ENCODE assay signal across 8 cellular contexts in genomic region chr17:80544655-80545498, GRCh38. TPM values are rescaled to one million over a fixed set of nuclear protein-coding genes. Genes with fewer than 3 reads are reported as not detected.
DNase-seq lines count a peak whose midpoint lies in the region; ATAC-seq and TF ChIP-seq lines count a peak whose summit lies in the region.

A gene with protein sequence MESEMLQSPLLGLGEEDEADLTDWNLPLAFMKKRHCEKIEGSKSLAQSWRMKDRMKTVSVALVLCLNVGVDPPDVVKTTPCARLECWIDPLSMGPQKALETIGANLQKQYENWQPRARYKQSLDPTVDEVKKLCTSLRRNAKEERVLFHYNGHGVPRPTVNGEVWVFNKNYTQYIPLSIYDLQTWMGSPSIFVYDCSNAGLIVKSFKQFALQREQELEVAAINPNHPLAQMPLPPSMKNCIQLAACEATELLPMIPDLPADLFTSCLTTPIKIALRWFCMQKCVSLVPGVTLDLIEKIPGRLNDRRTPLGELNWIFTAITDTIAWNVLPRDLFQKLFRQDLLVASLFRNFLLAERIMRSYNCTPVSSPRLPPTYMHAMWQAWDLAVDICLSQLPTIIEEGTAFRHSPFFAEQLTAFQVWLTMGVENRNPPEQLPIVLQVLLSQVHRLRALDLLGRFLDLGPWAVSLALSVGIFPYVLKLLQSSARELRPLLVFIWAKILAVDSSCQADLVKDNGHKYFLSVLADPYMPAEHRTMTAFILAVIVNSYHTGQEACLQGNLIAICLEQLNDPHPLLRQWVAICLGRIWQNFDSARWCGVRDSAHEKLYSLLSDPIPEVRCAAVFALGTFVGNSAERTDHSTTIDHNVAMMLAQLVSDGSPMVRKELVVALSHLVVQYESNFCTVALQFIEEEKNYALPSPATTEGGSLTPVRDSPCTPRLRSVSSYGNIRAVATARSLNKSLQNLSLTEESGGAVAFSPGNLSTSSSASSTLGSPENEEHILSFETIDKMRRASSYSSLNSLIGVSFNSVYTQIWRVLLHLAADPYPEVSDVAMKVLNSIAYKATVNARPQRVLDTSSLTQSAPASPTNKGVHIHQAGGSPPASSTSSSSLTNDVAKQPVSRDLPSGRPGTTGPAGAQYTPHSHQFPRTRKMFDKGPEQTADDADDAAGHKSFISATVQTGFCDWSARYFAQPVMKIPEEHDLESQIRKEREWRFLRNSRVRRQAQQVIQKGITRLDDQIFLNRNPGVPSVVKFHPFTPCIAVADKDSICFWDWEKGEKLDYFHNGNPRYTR (N-terminal part only) (plus strand): TSS chr17:80544838. CDS start chr17:80545630, 792 bp downstream.

- TF ChIP-seq CTCF in IMR-90 (conservative IDR thresholded peaks at IDR 0.05; ENCODE audit: low read depth, low read length) (no peak), PC-3 (conservative IDR thresholded peaks at IDR 0.05; ENCODE audit: low read depth, low read length) (no peak)

- dilution Hi-C loops in IMR-90 (cut with HindIII; ENCODE audit: low sequenced_read_pairs, unreplicated experiment): no loop called here

- peak within 1 kb of the TSS; percentile 51; the same call in 1 of the 2 replicates for H3K18ac ChIP-seq in IMR-90 (ENCODE audit: low read depth, low read length)

- no peaks in the 10 kb centered on the region for H3F3A ChIP-seq in PC-3 (ENCODE audit: low read length, unreplicated experiment)

- CTCF ChIA-PET in IMR-90 (lab: Yijun Ruan, JAX): no interaction called here
- CTCF ChIA-PET in PC-3 (lab: Charles Lee): interaction anchor here (0.6 kb wide), 1 partner anchor 443 kb away, joined by 3 read pairs; the partner anchor contains the start of gene GAA

- peak within 1 kb of the TSS; percentile 89 for H4K5ac ChIP-seq in IMR-90 (ENCODE audit: low read depth, low read length)

- H3K4ac ChIP-seq in IMR-90 (ENCODE audit: low read depth, low read length): peak within 1 kb of the TSS; percentile 96

- H3K4me1 ChIP-seq in IMR-90 (ENCODE audit: control insufficient read depth, insufficient read depth, low read length) (peaks cover 6% of the 10 kb centered on the region), PC-3 (ENCODE audit: insufficient read depth, low read length) (peaks cover 26% of the 10 kb centered on the region; the same call in 1 of the 2 replicates), mononuclear cell (ENCODE audit: insufficient read depth, low read length) (peaks cover 23% of the 10 kb centered on the region)

- peak within 1 kb of the TSS; percentile 85 for H2BK5ac ChIP-seq in IMR-90 (ENCODE audit: low read depth, low read length, poor library complexity, severe bottlenecking)

- TF ChIP-seq RAD21 in IMR-90 (IDR thresholded peaks at IDR 0.05; ENCODE audit: low read length): peak; percentile 24; the same call in 1 of the 2 replicates

- 0 out of 2 replicates have a peak within 1 kb of the TSS, but pooled peaks have one; percentile 72 for H2BK20ac ChIP-seq in IMR-90 (ENCODE audit: low read depth, low read length)

- H3K9me2 ChIP-seq in PC-3 (replicated peaks; ENCODE audit: low read length): no peaks in the 10 kb centered on the region

- peak within 1 kb of the TSS; percentile 91 for H2AFZ ChIP-seq in IMR-90 (replicated peaks; ENCODE audit: low read length, poor library complexity)
- H2AFZ ChIP-seq in PC-3 (ENCODE audit: low read length): peak within 1 kb of the TSS; percentile 91

- WGBS in IMR-90 (ENCODE audit: extremely low coverage in 2 of 2, insufficient read length in 1 of 2), 2 experiments: 0% methylated on average over 22 of the region's 49 CpGs; no CpG with 5 or more reads in 1 of the 2 experiments

- peak within 1 kb of the TSS; percentile 73 for H3K23ac ChIP-seq in IMR-90 (ENCODE audit: low read depth, low read length)

- H3K4me2 ChIP-seq in IMR-90 (ENCODE audit: low read depth, low read length) (peak within 1 kb of the TSS; percentile 97), PC-3 (ENCODE audit: low read length) (peak within 1 kb of the TSS; percentile 81)

- H4K20me1 ChIP-seq in IMR-90 (ENCODE audit: insufficient read depth, low read length) (peaks cover 4% of the 10 kb centered on the region), PC-3 (ENCODE audit: low read length) (peaks cover 18% of the 10 kb centered on the region)

- H3K79me2 ChIP-seq in PC-3 (ENCODE audit: low read length): peaks cover 53% of the 10 kb centered on the region

- POLR2A ChIA-PET in IMR-90 (lab: Charles Lee; ENCODE audit: unreplicated experiment): interaction anchor here (0.6 kb wide), 1 partner anchor 315 kb away, joined by 3 read pairs; no protein-coding TSS in a partner anchor
- POLR2A ChIA-PET in PC-3 (lab: Charles Lee; ENCODE audit: unreplicated experiment): interaction anchor here (0.6 kb wide), 1 partner anchor 49 kb away, joined by 4 read pairs; no protein-coding TSS in a partner anchor

- peak within 1 kb of the TSS; percentile 97 for H3K14ac ChIP-seq in IMR-90 (replicated peaks; ENCODE audit: low read depth, low read length)

- peak within 1 kb of the TSS; percentile 92 for H2AK9ac ChIP-seq in IMR-90 (replicated peaks; ENCODE audit: low read depth, low read length, poor library complexity)

- no peak within 1 kb of the TSS for H2BK15ac ChIP-seq in IMR-90 (ENCODE audit: low read depth, low read length)

- peaks cover 15 to 38% of the 10 kb centered on the region in 2 experiments for H3K79me1 ChIP-seq in IMR-90 (ENCODE audit: low read depth in 1 of 2, low read length in 2 of 2)

- BruUV-seq in IMR-90 (replicated peaks; lab: Mats Ljungman, UMichigan) (TSS peak; percentile 82), PC-3 (replicated peaks; lab: Mats Ljungman, UMichigan) (TSS peak; percentile 68)

- H3K9me3 ChIP-seq in IMR-90 (ENCODE audit: control insufficient read depth, insufficient read depth, low read length) (no peaks in the 10 kb centered on the region), PC-3 (ENCODE audit: low read length) (no peaks in the 10 kb centered on the region), mononuclear cell (ENCODE audit: low read depth, low read length) (no peaks in the 10 kb centered on the region)

- peak; percentile 76 for TF ChIP-seq POLR2A in GM19193 (IDR thresholded peaks at IDR 0.05; ENCODE audit: extremely low read depth, insufficient read depth, insufficient read length)
- TF ChIP-seq POLR2A in IMR-90 (IDR thresholded peaks at IDR 0.05; ENCODE audit: low read depth, low read length): peak; percentile 91

- peak within 1 kb of the TSS; percentile 57 for H2AK5ac ChIP-seq in IMR-90 (ENCODE audit: low read depth, low read length)

- peak within 1 kb of the TSS; percentile 86 for H3K56ac ChIP-seq in IMR-90 (ENCODE audit: extremely low read depth, insufficient read depth, low read length)

- H4K8ac ChIP-seq in IMR-90 (ENCODE audit: low read depth in 2 of 2, low read length in 2 of 2): peak within 1 kb of the TSS; percentile 35 to 99

- in situ Hi-C loops in IMR-90 (cut with MboI; ENCODE audit: low sequenced_read_pairs): no loop called here

- intact Hi-C loops in IMR-90 (cut with micrococcal nuclease): no loop called here
- intact Hi-C loops in PC-3 (cut with micrococcal nuclease): no loop called here

- H4K91ac ChIP-seq in IMR-90 (ENCODE audit: insufficient read depth, low read depth, low read length): peak within 1 kb of the TSS; percentile 96

- H3K27me3 ChIP-seq in IMR-90 (ENCODE audit: control insufficient read depth, insufficient read depth, low read length) (no peaks in the 10 kb centered on the region), PC-3 (ENCODE audit: low read length) (no peaks in the 10 kb centered on the region), mononuclear cell (ENCODE audit: insufficient read depth, low read length) (peaks cover 3% of the 10 kb centered on the region)

- peak; percentile 98 for ATAC-seq in IMR-90 (ENCODE audit: low read depth)
- ATAC-seq in PC-3: peak; percentile 79

- DNase-seq in AG08396 (ENCODE audit: low spot score): peak; percentile 95
- peak; percentile 89 for DNase-seq in IMR-90
- DNase-seq in PC-3: peak; percentile 93
- DNase-seq in activated T-cell treated with anti-CD3 and anti-CD28 coated beads for 4 hours: peak; percentile 88
- peak; percentile 27 for DNase-seq in epithelial cell of prostate (ENCODE audit: low read depth, low spot score)
- peak; percentile 76 to 78 for DNase-seq in stimulated activated CD8-positive, alpha-beta memory T cell treated with anti-CD3 and anti-CD28 coated beads, Interleukin-2, amount 100 ng/mL, for 1 hour (ENCODE audit: low read depth in 2 of 2)

- H3K9ac ChIP-seq in IMR-90 (ENCODE audit: low read depth, low read length) (peak within 1 kb of the TSS; percentile 86), PC-3 (ENCODE audit: low read length) (peak within 1 kb of the TSS; percentile 99)

- no peaks in the 10 kb centered on the region; the same call in 1 of the 2 replicates for H3K36me3 ChIP-seq in IMR-90 (ENCODE audit: control insufficient read depth, insufficient read depth, low read length)
- no peaks in the 10 kb centered on the region; the same call in 1 of the 2 replicates for H3K36me3 ChIP-seq in PC-3 (ENCODE audit: low read depth, low read length)

- peak within 1 kb of the TSS; percentile 81 for H3K4me3 ChIP-seq in IMR-90 (ENCODE audit: insufficient read depth, low read depth, low read length)
- peak within 1 kb of the TSS; percentile 93 for H3K4me3 ChIP-seq in PC-3 (ENCODE audit: low read length)
- peak within 1 kb of the TSS; percentile 95 for H3K4me3 ChIP-seq in mononuclear cell (ENCODE audit: low read length)

- H2BK120ac ChIP-seq in IMR-90 (ENCODE audit: low read depth, low read length): peak within 1 kb of the TSS; percentile 75

- peaks cover 8% of the 10 kb centered on the region; the same call in 1 of the 2 replicates for H3K9me1 ChIP-seq in IMR-90 (ENCODE audit: insufficient read depth, low read length)

- H3K27ac ChIP-seq in IMR-90 (ENCODE audit: insufficient read depth, low read length): peak within 1 kb of the TSS; percentile 80
- H3K27ac ChIP-seq in PC-3 (ENCODE audit: low read length): peak within 1 kb of the TSS; percentile 66
- peak within 1 kb of the TSS; percentile 55 for H3K27ac ChIP-seq in epithelial cell of prostate

TF ChIP-seq in IMR-90, 13 proteins besides CTCF, POLR2A, EP300 and RAD21 (continues in another document):
- TF ChIP-seq BHLHE40 (IDR thresholded peaks at IDR 0.05; ENCODE audit: low read depth, low read length) (no peak), CEBPB (IDR thresholded peaks at IDR 0.05; ENCODE audit: low read depth, low read length) (no peak), MAFK (IDR thresholded peaks at IDR 0.05; ENCODE audit: low read depth, low read length) (no peak)
- TF ChIP-seq, protein P1, sequence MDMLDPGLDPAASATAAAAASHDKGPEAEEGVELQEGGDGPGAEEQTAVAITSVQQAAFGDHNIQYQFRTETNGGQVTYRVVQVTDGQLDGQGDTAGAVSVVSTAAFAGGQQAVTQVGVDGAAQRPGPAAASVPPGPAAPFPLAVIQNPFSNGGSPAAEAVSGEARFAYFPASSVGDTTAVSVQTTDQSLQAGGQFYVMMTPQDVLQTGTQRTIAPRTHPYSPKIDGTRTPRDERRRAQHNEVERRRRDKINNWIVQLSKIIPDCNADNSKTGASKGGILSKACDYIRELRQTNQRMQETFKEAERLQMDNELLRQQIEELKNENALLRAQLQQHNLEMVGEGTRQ (IDR thresholded peaks at IDR 0.05; ENCODE audit: low read depth, low read length): 0 out of 2 replicates have a peak, but pooled peaks have one; percentile 1

RNA-seq across cellular contexts. Expression of the gene that starts here (rescaled TPM):
- total RNA-seq in IMR-90 (2012; rRNA removed): 10.8 and 11.1 TPM in 2 replicates
- 14.7 and 15.8 TPM in 2 replicates for polyA plus RNA-seq in IMR-90 (2012; rRNA removed)
- 12.8 and 14.6 TPM in 2 replicates for polyA plus RNA-seq in IMR-90 (2012; cell fraction: cytosol; rRNA removed)
- polyA plus RNA-seq in IMR-90 (2012; cell fraction: nucleus; rRNA removed; ENCODE audit: low replicate concordance): 12.4 and 24.1 TPM in 2 replicates
- total RNA-seq in PC-3 (2014; rRNA removed): 46.2 and 64.6 TPM in 2 replicates
- 29.8 TPM for total RNA-seq in mononuclear cell

Comparison
In these comparisons a context has a peak if more than half of its experiments do, and no peak if none do; other contexts are left out.
1. Peak in every context shown above with its lines: DNase-seq, ATAC-seq, H3K4me3 ChIP-seq and H3K27ac ChIP-seq.
2. DNase-seq: peak in every context shown above with its lines; median percentile 95 in AG08396; 93 in PC-3; 89 in IMR-90; 88 in activated T-cell treated with anti-CD3 and anti-CD28 coated beads for 4 hours; 77 in stimulated activated CD8-positive, alpha-beta memory T cell treated with anti-CD3 and anti-CD28 coated beads, Interleukin-2, amount 100 ng/mL, for 1 hour; 27 in epithelial cell of prostate.